In the genomic region with DNA sequence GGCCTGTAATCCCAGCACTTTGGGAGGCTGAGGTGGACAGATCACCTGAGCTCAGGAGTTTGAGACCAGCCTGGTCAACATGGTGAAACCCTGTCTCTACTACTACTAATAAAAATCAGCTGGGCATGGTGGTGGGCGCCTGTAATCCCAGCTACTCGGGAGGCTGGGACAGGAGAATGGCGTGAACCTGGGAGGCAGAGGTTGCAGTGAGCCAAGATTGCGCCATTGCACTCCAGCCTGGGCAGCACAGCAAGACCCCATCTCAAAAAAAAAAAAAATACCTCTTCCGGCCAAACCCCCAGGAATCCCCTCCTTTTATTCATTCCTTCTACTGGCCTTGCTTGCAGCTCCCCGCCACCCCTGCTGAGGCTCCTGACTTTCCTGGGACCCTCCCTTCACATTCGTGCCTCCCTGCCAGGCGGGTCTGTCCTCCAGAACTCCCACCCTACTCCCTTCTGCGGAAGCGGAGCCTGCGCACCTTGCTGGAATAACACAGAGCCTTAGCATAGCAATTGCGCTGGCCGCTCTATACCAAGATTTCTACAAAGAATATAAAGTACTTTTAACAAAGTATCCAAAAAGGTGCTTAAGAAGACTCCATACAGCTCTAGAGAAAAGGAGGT, we compare ENCODE assay signal across 8 cellular contexts. TPM values are rescaled to one million over a fixed set of nuclear protein-coding genes. Genes with fewer than 3 reads are reported as not detected.
A peak's percentile ranks its signal among the peaks of the same experiment; 100 is the strongest.
DNase-seq lines count a peak whose midpoint lies in the region; ATAC-seq and TF ChIP-seq lines count a peak whose summit lies in the region.
"Not testable (repeated sequence)": the region's sequence is repeated elsewhere in the genome, so short reads cannot be mapped to it uniquely, and the experiment has no call there.

No MANE protein-coding gene starts in this region.

- H2BK12ac ChIP-seq in mesenchymal stem cell (ENCODE audit: low read length in 2 of 2) = not testable (repeated sequence)

- H2BK15ac ChIP-seq in mesenchymal stem cell (ENCODE audit: low read depth, poor library complexity, severe bottlenecking) = not testable (repeated sequence)

- not testable (repeated sequence) for H3K4me2 ChIP-seq in mesenchymal stem cell (ENCODE audit: low read length, poor library complexity, severe bottlenecking)

- TF ChIP-seq POLR2A in stomach (IDR thresholded peaks at IDR 0.05); uterus (IDR thresholded peaks at IDR 0.05): not testable (repeated sequence)

- H4K91ac ChIP-seq in mesenchymal stem cell (ENCODE audit: low read length) = not testable (repeated sequence)

- not testable (repeated sequence) for H3K27ac ChIP-seq in CD4-positive, CD25-positive, alpha-beta regulatory T cell (ENCODE audit: insufficient read depth, low read length, poor library complexity, severe bottlenecking); mesenchymal stem cell (ENCODE audit: low read length, poor library complexity, severe bottlenecking)
- peak overlapping the region; percentile 87 to 92 for H3K27ac ChIP-seq in coronary artery
- peak overlapping the region; percentile 74 for H3K27ac ChIP-seq in right atrium auricular region
- peak overlapping the region; percentile 26 to 65 (median 54) for H3K27ac ChIP-seq in stomach
- H3K27ac ChIP-seq in uterus = peak overlapping the region; percentile 57 to 68

- not testable (repeated sequence) for H3K23ac ChIP-seq in mesenchymal stem cell (ENCODE audit: low read length in 2 of 2)

- peak overlapping the region; percentile 62 for H4K8ac ChIP-seq in mesenchymal stem cell (ENCODE audit: low read length)

- H3K4me3 Mint-ChIP-seq in CD4-positive, CD25-positive, alpha-beta regulatory T cell; glutamatergic neuron (ENCODE audit: unreplicated experiment); progenitor cell of endocrine pancreas (ENCODE audit: low read depth): not testable (repeated sequence)

- H3K27me3 Mint-ChIP-seq in CD4-positive, CD25-positive, alpha-beta regulatory T cell; progenitor cell of endocrine pancreas: not testable (repeated sequence)
- peaks cover 25% of the 10 kb centered on the region for H3K27me3 Mint-ChIP-seq in glutamatergic neuron (ENCODE audit: unreplicated experiment)

- peaks cover 45% of the 10 kb centered on the region for H3K79me1 ChIP-seq in mesenchymal stem cell (replicated peaks; ENCODE audit: low read length, poor library complexity, severe bottlenecking)

- H3K9me3 ChIP-seq in CD4-positive, CD25-positive, alpha-beta regulatory T cell (ENCODE audit: control insufficient read depth in 2 of 2, low read length in 2 of 2); right atrium auricular region; mesenchymal stem cell (ENCODE audit: control insufficient read depth, low read length); stomach; uterus: not testable (repeated sequence)

- H2BK120ac ChIP-seq in mesenchymal stem cell (ENCODE audit: low read depth, low read length) = not testable (repeated sequence)

- H3K14ac ChIP-seq in mesenchymal stem cell (ENCODE audit: low read length in 2 of 2) = not testable (repeated sequence)

- DNase-seq in CD4-positive, CD25-positive, alpha-beta regulatory T cell; coronary artery (ENCODE audit: low spot score); glutamatergic neuron; right atrium auricular region (ENCODE audit: low spot score); mesenchymal stem cell; progenitor cell of endocrine pancreas (ENCODE audit: low spot score, unreplicated experiment); stomach; uterus: not testable (repeated sequence)

- H3K4me3 ChIP-seq in CD4-positive, CD25-positive, alpha-beta regulatory T cell (ENCODE audit: low read depth, low read length); right atrium auricular region; mesenchymal stem cell (ENCODE audit: insufficient read depth in 1 of 2, low read depth in 1 of 2, low read length in 2 of 2); stomach; uterus: not testable (repeated sequence)
- peak overlapping the region; percentile 63 for H3K4me3 ChIP-seq in coronary artery

- H3K4me1 Mint-ChIP-seq in CD4-positive, CD25-positive, alpha-beta regulatory T cell; progenitor cell of endocrine pancreas (ENCODE audit: low read depth): not testable (repeated sequence)
- H3K4me1 Mint-ChIP-seq in glutamatergic neuron (ENCODE audit: low read depth, unreplicated experiment) = peaks cover 39% of the 10 kb centered on the region

- intact Hi-C loops in stomach (cut with DNase I; ENCODE audit: low total_unique reads); uterus (cut with DNase I; ENCODE audit: low total_unique reads): not testable (repeated sequence)

- not testable (repeated sequence) for H3K4me1 ChIP-seq in CD4-positive, CD25-positive, alpha-beta regulatory T cell (ENCODE audit: control insufficient read depth, insufficient read depth, low read length, poor library complexity, severe bottlenecking); uterus
- peaks cover 0 to 70% of the 10 kb centered on the region in 2 donors for H3K4me1 ChIP-seq in right atrium auricular region
- peaks cover 19% of the 10 kb centered on the region for H3K4me1 ChIP-seq in mesenchymal stem cell (ENCODE audit: control insufficient read depth, insufficient read depth, low read depth, low read length)
- peaks cover 13 to 55% (median 43%) of the 10 kb centered on the region in 4 donors for H3K4me1 ChIP-seq in stomach

- H3K36me3 ChIP-seq in CD4-positive, CD25-positive, alpha-beta regulatory T cell (ENCODE audit: control insufficient read depth, insufficient read depth, low read length) = peaks cover 18% of the 10 kb centered on the region
- H3K36me3 ChIP-seq in right atrium auricular region = peaks cover 14% of the 10 kb centered on the region
- H3K36me3 ChIP-seq in mesenchymal stem cell (ENCODE audit: control insufficient read depth in 1 of 2, insufficient read depth in 2 of 2, low read depth in 1 of 2, low read length in 2 of 2) = peaks cover 49 to 75% of the 10 kb centered on the region in 2 experiments
- peaks cover 0 to 82% (median 60%) of the 10 kb centered on the region in 4 donors for H3K36me3 ChIP-seq in stomach
- not testable (repeated sequence) for H3K36me3 ChIP-seq in uterus

- H3K4ac ChIP-seq in mesenchymal stem cell (ENCODE audit: low read depth in 1 of 2, low read length in 2 of 2) = peak overlapping the region in 1 of 2 experiments; percentile 12

- H3K36me3 Mint-ChIP-seq in CD4-positive, CD25-positive, alpha-beta regulatory T cell = peaks cover 18% of the 10 kb centered on the region
- H3K36me3 Mint-ChIP-seq in glutamatergic neuron (ENCODE audit: unreplicated experiment) (peaks cover 11% of the 10 kb centered on the region), progenitor cell of endocrine pancreas (ENCODE audit: insufficient read depth) (peaks cover 17% of the 10 kb centered on the region)

- 96% methylated on average over 8 of the region's 13 CpGs for WGBS in mesenchymal stem cell
- 85 to 93% (median 91%) methylated on average over 12 to 13 of the region's 13 CpGs for WGBS in stomach, 5 donors

- H2BK5ac ChIP-seq in mesenchymal stem cell (ENCODE audit: low read depth, low read length, poor library complexity, severe bottlenecking) = not testable (repeated sequence)

- H3K18ac ChIP-seq in mesenchymal stem cell (ENCODE audit: low read depth in 1 of 2, low read length in 2 of 2) = not testable (repeated sequence)

- not testable (repeated sequence) for TF ChIP-seq CTCF in coronary artery (IDR thresholded peaks at IDR 0.05); glutamatergic neuron (IDR thresholded peaks at IDR 0.05; ENCODE audit: partially characterized antibody, unreplicated experiment); right atrium auricular region (IDR thresholded peaks at IDR 0.05); progenitor cell of endocrine pancreas (IDR thresholded peaks at IDR 0.05; ENCODE audit: unreplicated experiment); stomach (IDR thresholded peaks at IDR 0.05); uterus (IDR thresholded peaks at IDR 0.05)

- not testable (repeated sequence) for H2AFZ ChIP-seq in mesenchymal stem cell (ENCODE audit: low read depth, low read length)

- not testable (repeated sequence) for TF ChIP-seq EP300 in stomach (IDR thresholded peaks at IDR 0.05)

- not testable (repeated sequence) for H3K9ac ChIP-seq in mesenchymal stem cell (ENCODE audit: low read length)

- not testable (repeated sequence) for ATAC-seq in CD4-positive, CD25-positive, alpha-beta regulatory T cell (ENCODE audit: low read depth in 2 of 2)

- H3K27me3 ChIP-seq in CD4-positive, CD25-positive, alpha-beta regulatory T cell (ENCODE audit: control insufficient read depth, insufficient read depth, low read length); right atrium auricular region; mesenchymal stem cell (ENCODE audit: control insufficient read depth in 1 of 2, insufficient read depth in 1 of 2, low read length in 2 of 2); stomach; uterus: not testable (repeated sequence)

- H3K27ac Mint-ChIP-seq in CD4-positive, CD25-positive, alpha-beta regulatory T cell = peak overlapping the region; percentile 8 to 70 (median 39)
- H3K27ac Mint-ChIP-seq in glutamatergic neuron (ENCODE audit: unreplicated experiment) (peak overlapping the region; percentile 42), progenitor cell of endocrine pancreas (peak overlapping the region; percentile 51)

- H2AK5ac ChIP-seq in mesenchymal stem cell (ENCODE audit: low read length, severe bottlenecking) = not testable (repeated sequence)

- H3K9me3 Mint-ChIP-seq in CD4-positive, CD25-positive, alpha-beta regulatory T cell; progenitor cell of endocrine pancreas (ENCODE audit: low read depth): not testable (repeated sequence)
- peaks cover 18% of the 10 kb centered on the region for H3K9me3 Mint-ChIP-seq in glutamatergic neuron (ENCODE audit: unreplicated experiment)

RNA-seq across cellular contexts. Expression of gene TIMM22, which starts 47.6 kb away (rescaled TPM):
- total RNA-seq in CD4-positive, CD25-positive, alpha-beta regulatory T cell = 9.2 TPM
- 10 to 100 TPM; 23.9 to 28.4 (median 25.2) TPM for polyA plus RNA-seq in CD4-positive, CD25-positive, alpha-beta regulatory T cell
- total RNA-seq in glutamatergic neuron (ENCODE audit: unreplicated experiment) = 22.0 TPM
- 10 to 100 TPM; 14.8 to 15.4 TPM for total RNA-seq in right atrium auricular region
- polyA plus RNA-seq in mesenchymal stem cell (2013, experiment 1 of 2) = 14.9 TPM
- polyA plus RNA-seq in mesenchymal stem cell (2013, experiment 2 of 2) = 15.8 TPM
- 14.1 and 14.3 TPM in 2 replicates for total RNA-seq in progenitor cell of endocrine pancreas
- total RNA-seq in stomach = 10 to 100 TPM in 2 of 5 donors, 1 to 10 TPM in 2, under 1 TPM in 1; 0.29 to 22.6 (median 8.9) TPM
- 1 to 10 TPM; 7.3 to 9.5 (median 8.6) TPM for polyA plus RNA-seq in stomach
- 10 to 100 TPM in 2 of 4 donors, 1 to 10 TPM in 2; 5.1 to 17.1 (median 10.8) TPM for total RNA-seq in uterus
